8 cellular contexts compared by ENCODE assay signal in genomic region chr2:101151141-101151858, GRCh38. TPM values are rescaled to one million over a fixed set of nuclear protein-coding genes. Genes with fewer than 3 reads are reported as not detected.
DNase-seq lines count a peak whose midpoint lies in the region; ATAC-seq, FAIRE-seq and TF ChIP-seq lines count a peak whose summit lies in the region.

Gene TBC1D8 (minus strand): TSS chr2:101151382. CDS start chr2:101151253, 129 bp downstream.

- peaks cover 52% of the 10 kb centered on the region for H3K4me1 Mint-ChIP-seq in endothelial cell (ENCODE audit: unreplicated experiment)

- DNase-seq in BE2C = peak; percentile 86
- peak; percentile 86 for DNase-seq in GM19239 (ENCODE audit: insufficient read length, low spot score)
- peak; percentile 56 to 75 for DNase-seq in NOMO-1 (lab: John Stamatoyannopoulos, UW; ENCODE audit: unreplicated experiment in 2 of 2)
- DNase-seq in activated T-cell treated with anti-CD3 and anti-CD28 coated beads for 1 hour (ENCODE audit: low read depth) = peak; percentile 45
- DNase-seq in endothelial cell (ENCODE audit: low spot score) = peak; percentile 96
- peak; percentile 20 for DNase-seq in stimulated activated CD8-positive, alpha-beta memory T cell treated with anti-CD3 and anti-CD28 coated beads, Interleukin-15, amount 100 ng/mL, for 1 hour (ENCODE audit: low read depth)

- FAIRE-seq in GM19239 (lab: Jason Lieb, UNC) = no peak

- H3K4me3 ChIP-seq in BE2C (ENCODE audit: low read depth, low read length) (peak within 1 kb of the TSS; percentile 64), mesodermal cell (ENCODE audit: extremely low read depth, insufficient read depth, low read length, poor library complexity, severe bottlenecking) (peak within 1 kb of the TSS; percentile 50)

- 0% methylated on average over 29 to 45 of the region's 81 CpGs for WGBS in mesodermal cell (ENCODE audit: insufficient coverage in 2 of 2), 2 experiments

- H3K27ac ChIP-seq in mesodermal cell (ENCODE audit: low read depth, low read length, severe bottlenecking) = no peak within 1 kb of the TSS

- peak within 1 kb of the TSS; percentile 88 for H3K4me3 Mint-ChIP-seq in endothelial cell (ENCODE audit: unreplicated experiment)

- H3K9me3 Mint-ChIP-seq in endothelial cell (ENCODE audit: unreplicated experiment) = no peaks in the 10 kb centered on the region

- H3K4me1 ChIP-seq in BE2C (peaks cover 8% of the 10 kb centered on the region), mesodermal cell (ENCODE audit: control insufficient read depth, insufficient read depth, low read length, poor library complexity, severe bottlenecking) (peaks cover 4% of the 10 kb centered on the region)

- no peaks in the 10 kb centered on the region for H3K9me3 ChIP-seq in BE2C
- no peaks in the 10 kb centered on the region for H3K9me3 ChIP-seq in mesodermal cell (ENCODE audit: control insufficient read depth, low read length)

- no peaks in the 10 kb centered on the region for H3K27me3 ChIP-seq in BE2C

- peaks cover 4% of the 10 kb centered on the region for H3K27me3 Mint-ChIP-seq in endothelial cell (ENCODE audit: unreplicated experiment)

- TF ChIP-seq CTCF in BE2C (IDR thresholded peaks at IDR 0.05; ENCODE audit: low read depth, low read length) (no peak), endothelial cell (IDR thresholded peaks at IDR 0.05; ENCODE audit: unreplicated experiment) (no peak)

- ATAC-seq in HG03442 (IDR thresholded peaks at IDR 0.05; ENCODE audit: unreplicated experiment) = peak; percentile 65

- H3K36me3 Mint-ChIP-seq in endothelial cell (ENCODE audit: low read depth, unreplicated experiment) = no peaks in the 10 kb centered on the region

- H3K36me3 ChIP-seq in BE2C (no peaks in the 10 kb centered on the region), mesodermal cell (ENCODE audit: control insufficient read depth, insufficient read depth, low read length) (no peaks in the 10 kb centered on the region)

- peak within 1 kb of the TSS; percentile 64 for H3K27ac Mint-ChIP-seq in endothelial cell (ENCODE audit: unreplicated experiment)

RNA-seq across cellular contexts. Expression of gene TBC1D8, which starts in this region (rescaled TPM):
- polyA plus RNA-seq in BE2C (2012; ENCODE audit: insufficient read depth, insufficient read length, low read depth) = 14.0 TPM
- 27.5 TPM for total RNA-seq in endothelial cell (ENCODE audit: unreplicated experiment)
- polyA plus RNA-seq in mesodermal cell (2013, experiment 1 of 2) = 3.5 TPM
- 3.1 TPM for polyA plus RNA-seq in mesodermal cell (2013, experiment 2 of 2)

Comparison
In these comparisons a context has a peak if more than half of its experiments do, and no peak if none do; other contexts are left out.
1. DNase-seq: peak in every context shown above with its lines; median percentile 96 in endothelial cell; 86 in BE2C; 86 in GM19239; 66 in NOMO-1; 45 in activated T-cell treated with anti-CD3 and anti-CD28 coated beads for 1 hour; 20 in stimulated activated CD8-positive, alpha-beta memory T cell treated with anti-CD3 and anti-CD28 coated beads, Interleukin-15, amount 100 ng/mL, for 1 hour.